ENCODE assay signal across 15 cellular contexts in the genomic region with DNA sequence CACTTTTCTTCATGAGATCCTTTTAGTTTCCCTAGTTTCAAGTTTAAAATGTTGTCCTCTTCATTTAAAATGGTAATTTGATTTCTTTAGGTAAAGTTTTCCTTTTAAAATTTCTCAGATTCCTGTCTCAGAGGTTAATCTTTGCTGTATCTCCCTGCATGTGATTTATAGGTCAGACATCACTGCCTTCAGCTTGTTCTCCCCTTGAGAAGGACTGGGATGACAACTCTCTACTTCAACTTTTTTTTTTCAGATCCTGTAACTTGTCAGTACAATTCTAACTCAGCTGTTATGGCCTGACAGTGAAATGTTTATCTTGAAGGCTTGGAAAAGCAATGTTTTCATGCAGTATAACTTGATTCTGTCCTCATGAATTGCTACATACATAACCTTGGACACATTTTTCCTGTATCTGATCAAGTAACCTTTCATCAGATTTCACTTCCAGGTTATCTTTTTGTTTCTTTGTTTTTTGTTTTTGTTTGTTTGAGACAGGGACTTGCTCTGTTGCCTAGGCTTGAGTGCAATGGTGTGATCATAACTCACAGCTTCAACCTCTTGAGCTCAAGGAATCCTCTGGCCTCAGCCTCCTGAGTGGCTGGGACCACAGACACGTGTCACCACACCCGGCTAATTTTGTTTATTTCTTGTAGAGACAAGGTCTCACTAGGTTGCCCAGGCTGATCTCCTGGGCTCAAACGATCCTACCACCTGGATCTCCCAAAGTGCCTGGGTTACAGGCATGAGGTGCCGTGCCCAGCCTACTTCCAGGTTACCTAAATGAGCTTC.
DNase-seq lines count a peak whose midpoint lies in the region; ATAC-seq, FAIRE-seq and TF ChIP-seq lines count a peak whose summit lies in the region.
"Had no signal": no experiment of that assay in that cellular context is flagged by ENCODE, and none has a peak within 500 bp of the region (broad histone marks: within the 10 kb centered on the region; RNA-seq: fewer than 3 reads in every experiment).

No MANE protein-coding gene starts in this region.

- DNase-seq in natural killer cell (no peak), H1 (ENCODE audit: low read depth in 1 of 2, low spot score in 2 of 2) (no peak), mesothelial cell of epicardium (ENCODE audit: low spot score in 2 of 2, unreplicated experiment in 2 of 2) (no peak), type B pancreatic cell (ENCODE audit: extremely low spot score, unreplicated experiment) (no peak), NCI-H1436 treated with DMSO at 0.1 percent for 48 hours (lab: John Stamatoyannopoulos, UW) (no peak), NCI-H1105 (lab: John Stamatoyannopoulos, UW) (no peak), NCI-H1417 treated with DMSO at 0.1 percent for 48 hours (lab: John Stamatoyannopoulos, UW) (no peak)
- no peak for DNase-seq in natural killer cell treated with Interleukin-12 subunit alpha and Interleukin-12 subunit beta and Interleukin-15 and Interleukin-18, amount 100 ng/mL, for 72 hours (ENCODE audit: low spot score)
- DNase-seq: ACHN; CD4-positive, alpha-beta memory T cell; DND-41; GOT3 had no signal

- H3K36me3 ChIP-seq in H1 (ENCODE audit: control insufficient read depth in 2 of 4, insufficient read depth in 4 of 4, low read length in 3 of 4): no peaks in the 10 kb centered on the region; a peak in 1 of 8 replicates
- H3K36me3 ChIP-seq: HAP-1 had no signal

- H3K27ac ChIP-seq in H1 (ENCODE audit: low read depth, low read length): no peak overlapping the region
- H3K27ac ChIP-seq: C4-2B had no signal

- H3K79me1 ChIP-seq in H1 (ENCODE audit: low read depth, low read length): no peaks in the 10 kb centered on the region

- no peak overlapping the region for H4K5ac ChIP-seq in H1 (ENCODE audit: insufficient read length, low read depth, low read length)

- no peak overlapping the region for H2BK15ac ChIP-seq in H1 (ENCODE audit: low read length)

- no peak overlapping the region for H2BK12ac ChIP-seq in H1 (ENCODE audit: low read depth, low read length)

- no peaks in the 10 kb centered on the region for H3K23me2 ChIP-seq in H1 (ENCODE audit: low read depth, low read length)

- H2AFZ ChIP-seq in H1 (ENCODE audit: low read length): no peak overlapping the region

- CTCF ChIA-PET in H1 (lab: Charles Lee; ENCODE audit: partially characterized antibody): interaction anchor here (1.1 kb wide), 1 partner anchor 571 kb away, joined by 3 read pairs; no protein-coding TSS in a partner anchor

- peaks cover 0 to 4% (median 0%) of the 10 kb centered on the region in 4 experiments; a peak in 1 of 7 replicates for H3K4me1 ChIP-seq in H1 (replicated peaks in 1 of 4; ENCODE audit: control insufficient read depth in 3 of 4, insufficient read depth in 4 of 4, low read length in 3 of 4)
- H3K4me1 ChIP-seq: HAP-1 had no signal

- no peak for TF ChIP-seq RAD21 in H1 (IDR thresholded peaks at IDR 0.05 in 1 of 2, conservative IDR thresholded peaks at IDR 0.05 in 1 of 2; ENCODE audit: low read depth in 2 of 2, low read length in 2 of 2)

- H4K91ac ChIP-seq in H1 (replicated peaks; ENCODE audit: insufficient read length, low read length): no peak overlapping the region

- no peak overlapping the region for H3K18ac ChIP-seq in H1 (ENCODE audit: extremely low read depth, low read length)

- no peak overlapping the region for H3K56ac ChIP-seq in H1 (replicated peaks; ENCODE audit: insufficient read length, low read depth, low read length)

- intact Hi-C loops in natural killer cell (cut with micrococcal nuclease): no loop called here

- no peak for TF ChIP-seq EP300 in H1 (IDR thresholded peaks at IDR 0.05; ENCODE audit: borderline replicate concordance in 1 of 2, low read depth in 2 of 2, low read length in 2 of 2)

- no peaks in the 10 kb centered on the region; a peak in 1 of 4 replicates for H3K9me3 ChIP-seq in H1 (ENCODE audit: insufficient read depth in 2 of 2, low read depth in 1 of 2, low read length in 1 of 2)

- POLR2A ChIA-PET in H1 (lab: Charles Lee; ENCODE audit: partially characterized antibody): no interaction called here

- no peak overlapping the region for H3K4me3 ChIP-seq in H1 (ENCODE audit: extremely low read depth in 1 of 4, insufficient read depth in 2 of 4, low read depth in 3 of 4, low read length in 4 of 4)
- H3K4me3 ChIP-seq: HAP-1 had no signal

- no peak overlapping the region for H3K9ac ChIP-seq in H1 (replicated peaks in 1 of 4; ENCODE audit: extremely low read depth in 1 of 4, low read depth in 3 of 4, low read length in 3 of 4)

- no peaks in the 10 kb centered on the region for H3K79me2 ChIP-seq in H1 (ENCODE audit: control insufficient read depth in 1 of 2, insufficient read depth in 2 of 2, low read length in 2 of 2)

- H3K27ac Mint-ChIP-seq in natural killer cell: peak overlapping the region; percentile 11 to 83
- peak overlapping the region in 1 of 2 donors; percentile 76 for H3K27ac Mint-ChIP-seq in natural killer cell treated with Interleukin-12 subunit alpha and Interleukin-12 subunit beta and Interleukin-15 and Interleukin-18, amount 100 ng/mL, for 72 hours
- peak overlapping the region; percentile 64 for H3K27ac Mint-ChIP-seq in mesothelial cell of epicardium
- H3K27ac Mint-ChIP-seq in type B pancreatic cell: peak overlapping the region; percentile 73
- H3K27ac Mint-ChIP-seq: CD4-positive, alpha-beta memory T cell; IgD-negative memory B cell had no signal

- TF ChIP-seq CTCF in natural killer cell (IDR thresholded peaks at IDR 0.05) (no peak), H1 (IDR thresholded peaks at IDR 0.05; ENCODE audit: control extremely low read depth in 1 of 3, insufficient read depth in 1 of 3, low read depth in 1 of 3, low read length in 3 of 3) (no peak), mesothelial cell of epicardium (IDR thresholded peaks at IDR 0.05; ENCODE audit: unreplicated experiment) (no peak), type B pancreatic cell (conservative IDR thresholded peaks at IDR 0.05) (no peak)

- no peak overlapping the region for H3K4me3 Mint-ChIP-seq in natural killer cell
- no peak overlapping the region for H3K4me3 Mint-ChIP-seq in natural killer cell treated with Interleukin-12 subunit alpha and Interleukin-12 subunit beta and Interleukin-15 and Interleukin-18, amount 100 ng/mL, for 72 hours
- H3K4me3 Mint-ChIP-seq in mesothelial cell of epicardium: no peak overlapping the region
- no peak overlapping the region for H3K4me3 Mint-ChIP-seq in type B pancreatic cell
- H3K4me3 Mint-ChIP-seq: CD4-positive, alpha-beta memory T cell; IgD-negative memory B cell had no signal

- no peak overlapping the region for H3K4me2 ChIP-seq in H1 (ENCODE audit: insufficient read depth in 1 of 2, low read depth in 2 of 2, low read length in 2 of 2)

- 84% methylated on average over 4 of the region's 4 CpGs; no CpG with 5 or more reads in 1 of the 2 experiments for WGBS in H1 (ENCODE audit: extremely low coverage in 1 of 2, insufficient coverage in 1 of 2, insufficient read length in 1 of 2, insufficient replicate concordance in 2 of 2, low coverage in 1 of 2, low lambda C conversion rate in 2 of 2, missing lambda C conversion rate in 1 of 2), 2 experiments

- H2BK5ac ChIP-seq in H1 (ENCODE audit: low read depth, low read length): no peak overlapping the region

- H3K27me3 Mint-ChIP-seq in natural killer cell (ENCODE audit: low read depth in 2 of 2) (no peaks in the 10 kb centered on the region), mesothelial cell of epicardium (ENCODE audit: low read depth) (no peaks in the 10 kb centered on the region), type B pancreatic cell (no peaks in the 10 kb centered on the region)
- H3K27me3 Mint-ChIP-seq in natural killer cell treated with Interleukin-12 subunit alpha and Interleukin-12 subunit beta and Interleukin-15 and Interleukin-18, amount 100 ng/mL, for 72 hours: no peaks in the 10 kb centered on the region
- H3K27me3 Mint-ChIP-seq: IgD-negative memory B cell had no signal

- no peaks in the 10 kb centered on the region for H4K20me1 ChIP-seq in H1 (replicated peaks in 1 of 2; ENCODE audit: control insufficient read depth in 1 of 2, insufficient read depth in 2 of 2, low read length in 2 of 2)

- H3K27me3 ChIP-seq in H1 (replicated peaks in 1 of 4; ENCODE audit: control insufficient read depth in 3 of 4, extremely low read depth in 1 of 4, insufficient read depth in 3 of 4, low read length in 3 of 4): no peaks in the 10 kb centered on the region

- no peak overlapping the region for H3K23ac ChIP-seq in H1 (ENCODE audit: insufficient read length)

- no peak overlapping the region for H3K14ac ChIP-seq in H1 (ENCODE audit: insufficient read length)

- no peak overlapping the region for H4K8ac ChIP-seq in H1 (ENCODE audit: extremely low read depth, insufficient read depth, low read length)

- H3K9me3 Mint-ChIP-seq in natural killer cell: no peaks in the 10 kb centered on the region
- H3K9me3 Mint-ChIP-seq in natural killer cell treated with Interleukin-12 subunit alpha and Interleukin-12 subunit beta and Interleukin-15 and Interleukin-18, amount 100 ng/mL, for 72 hours: no peaks in the 10 kb centered on the region
- H3K9me3 Mint-ChIP-seq in mesothelial cell of epicardium: peaks cover 3% of the 10 kb centered on the region
- no peaks in the 10 kb centered on the region for H3K9me3 Mint-ChIP-seq in type B pancreatic cell

- no peak overlapping the region for H2BK120ac ChIP-seq in H1 (replicated peaks; ENCODE audit: low read depth, low read length)

- no peak for TF ChIP-seq POLR2A in H1 (IDR thresholded peaks at IDR 0.05; ENCODE audit: control extremely low read depth in 1 of 2, low read depth in 2 of 2, low read length in 2 of 2)

- no peaks in the 10 kb centered on the region for H3K36me3 Mint-ChIP-seq in natural killer cell
- H3K36me3 Mint-ChIP-seq in natural killer cell treated with Interleukin-12 subunit alpha and Interleukin-12 subunit beta and Interleukin-15 and Interleukin-18, amount 100 ng/mL, for 72 hours: peaks cover 4% of the 10 kb centered on the region
- H3K36me3 Mint-ChIP-seq in mesothelial cell of epicardium: peaks cover 5% of the 10 kb centered on the region
- no peaks in the 10 kb centered on the region for H3K36me3 Mint-ChIP-seq in type B pancreatic cell
- H3K36me3 Mint-ChIP-seq: CD4-positive, alpha-beta memory T cell; IgD-negative memory B cell had no signal

- FAIRE-seq in H1 (lab: Jason Lieb, UNC): peak; percentile 65

- no peak overlapping the region for H2AK5ac ChIP-seq in H1 (ENCODE audit: low read depth, low read length)

- ATAC-seq in natural killer cell: peak in 2 of 3 donors; percentile 60 to 63
- no peak for ATAC-seq in natural killer cell treated with Interleukin-12 subunit alpha and Interleukin-12 subunit beta and Interleukin-15 and Interleukin-18, amount 100 ng/mL, for 72 hours

- H3K4ac ChIP-seq in H1 (replicated peaks; ENCODE audit: insufficient read length, low read depth, low read length): no peak overlapping the region

- H3K4me1 Mint-ChIP-seq in natural killer cell (peaks cover 21 to 28% of the 10 kb centered on the region in 2 donors), mesothelial cell of epicardium (peaks cover 9% of the 10 kb centered on the region), type B pancreatic cell (ENCODE audit: unreplicated experiment) (peaks cover 15% of the 10 kb centered on the region)
- peaks cover 17 to 27% of the 10 kb centered on the region in 2 donors for H3K4me1 Mint-ChIP-seq in natural killer cell treated with Interleukin-12 subunit alpha and Interleukin-12 subunit beta and Interleukin-15 and Interleukin-18, amount 100 ng/mL, for 72 hours (ENCODE audit: low read depth in 2 of 2)
- H3K4me1 Mint-ChIP-seq: CD4-positive, alpha-beta memory T cell; IgD-negative memory B cell had no signal

- H2BK20ac ChIP-seq in H1 (ENCODE audit: low read length): no peak overlapping the region

Comparison
In these comparisons a context has a peak if more than half of its experiments do, and no peak if none do; other contexts are left out.
1. ATAC-seq: peak in natural killer cell (2 of 3); none in natural killer cell treated with Interleukin-12 subunit alpha and Interleukin-12 subunit beta and Interleukin-15 and Interleukin-18, amount 100 ng/mL, for 72 hours (0 of 2).